ENCODE assay signal across 26 cellular contexts in the genomic region with DNA sequence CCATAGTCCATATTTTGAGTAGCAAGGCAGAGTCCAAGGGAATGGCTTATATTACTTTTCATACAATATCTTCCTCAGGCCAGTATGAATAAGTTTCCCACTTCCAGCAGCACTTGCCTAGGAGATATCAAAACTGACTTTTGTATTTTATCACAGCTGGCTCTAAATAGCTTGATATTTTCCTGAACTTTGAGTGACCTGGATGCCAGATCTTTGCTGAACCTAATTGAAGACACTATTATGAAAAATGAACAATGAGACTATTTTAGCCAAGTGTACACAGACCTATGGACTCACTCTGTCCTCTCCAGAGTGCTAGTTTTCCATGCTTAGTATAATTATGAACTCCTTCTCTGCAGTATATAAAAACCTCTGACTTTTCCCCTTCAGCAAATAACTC.
"Had no signal": no experiment of that assay in that cellular context is flagged by ENCODE, and none has a peak within 500 bp of the region (broad histone marks: within the 10 kb centered on the region; RNA-seq: fewer than 3 reads in every experiment).

No MANE protein-coding gene starts in this region.

- DNase-seq: activated B cell treated with CpG ODN at 0.5 μM for 24 hours; activated CD8-positive, alpha-beta memory T cell treated with anti-CD3 and anti-CD28 coated beads, Interleukin-2, amount 10 ng/mL, durations not matched to agents 7 days and 5 days; activated CD8-positive, alpha-beta T cell treated with anti-CD3 and anti-CD28 coated beads, Interleukin-2, amount 10 ng/mL, durations not matched to agents 7 days and 5 days; activated effector memory CD4-positive, alpha-beta T cell treated with Interleukin-2 at 50 U/mL for 16 hours; activated naive CD4-positive, alpha-beta T cell treated with Interleukin-2 at 50 U/mL for 16 hours; anterior cingulate cortex; effector CD8-positive, alpha-beta T cell; head of caudate nucleus; kidney glomerular epithelial cell; naive thymus-derived CD8-positive, alpha-beta T cell; nucleus accumbens; posterior cingulate gyrus; stimulated activated CD4-positive, alpha-beta T cell treated with anti-CD3 and anti-CD28 coated beads, Interleukin-4, amount 100 ng/mL, for 24 hours; substantia nigra; T-helper 2 cell; uterus had no signal

- H3K9me3 Mint-ChIP-seq: activated B cell treated with CpG ODN at 0.5 μM for 24 hours; naive thymus-derived CD8-positive, alpha-beta T cell; stimulated activated effector memory CD8-positive, alpha-beta T cell treated with anti-CD3 and anti-CD28 coated beads, Interleukin-12 subunit alpha, Interleukin-12 subunit beta, amount 100 ng/mL, for 72 hours; type B pancreatic cell had no signal

- H3K36me3 Mint-ChIP-seq: naive thymus-derived CD8-positive, alpha-beta T cell; stimulated activated effector memory CD8-positive, alpha-beta T cell treated with anti-CD3 and anti-CD28 coated beads, Interleukin-12 subunit alpha, Interleukin-12 subunit beta, amount 100 ng/mL, for 72 hours; type B pancreatic cell had no signal

- H3K4me1 Mint-ChIP-seq: activated B cell treated with CpG ODN at 0.5 μM for 24 hours, neural crest cell had no signal

- H3K4me3 Mint-ChIP-seq: activated B cell treated with CpG ODN at 0.5 μM for 24 hours; activated CD8-positive, alpha-beta memory T cell treated with anti-CD3 and anti-CD28 coated beads, Interleukin-2, amount 10 ng/mL, durations not matched to agents 7 days and 5 days; activated CD8-positive, alpha-beta T cell treated with anti-CD3 and anti-CD28 coated beads, Interleukin-2, amount 10 ng/mL, durations not matched to agents 7 days and 5 days; activated naive CD8-positive, alpha-beta T cell; naive thymus-derived CD8-positive, alpha-beta T cell; neural crest cell; stimulated activated effector memory CD8-positive, alpha-beta T cell treated with anti-CD3 and anti-CD28 coated beads, Interleukin-12 subunit alpha, Interleukin-12 subunit beta, amount 100 ng/mL, for 72 hours; stimulated activated naive CD8-positive, alpha-beta T cell treated with anti-CD3 and anti-CD28 coated beads, Interleukin-15, Interleukin-2, amounts not matched to agents 100 ng/mL and 50 ng/mL, for 24 hours; type B pancreatic cell had no signal

- H3K27me3 Mint-ChIP-seq: activated B cell treated with CpG ODN at 0.5 μM for 24 hours; activated CD8-positive, alpha-beta memory T cell treated with anti-CD3 and anti-CD28 coated beads, Interleukin-2, amount 10 ng/mL, durations not matched to agents 7 days and 5 days; activated naive CD8-positive, alpha-beta T cell; naive thymus-derived CD8-positive, alpha-beta T cell; stimulated activated naive CD8-positive, alpha-beta T cell treated with anti-CD3 and anti-CD28 coated beads, Interleukin-15, Interleukin-2, amounts not matched to agents 100 ng/mL and 50 ng/mL, for 24 hours; type B pancreatic cell had no signal

- H3K27ac Mint-ChIP-seq: activated B cell treated with CpG ODN at 0.5 μM for 24 hours; activated CD8-positive, alpha-beta memory T cell treated with anti-CD3 and anti-CD28 coated beads, Interleukin-2, amount 10 ng/mL, durations not matched to agents 7 days and 5 days; activated CD8-positive, alpha-beta T cell treated with anti-CD3 and anti-CD28 coated beads, Interleukin-2, amount 10 ng/mL, durations not matched to agents 7 days and 5 days; activated naive CD8-positive, alpha-beta T cell; naive thymus-derived CD8-positive, alpha-beta T cell; stimulated activated effector memory CD8-positive, alpha-beta T cell treated with anti-CD3 and anti-CD28 coated beads, Interleukin-12 subunit alpha, Interleukin-12 subunit beta, amount 100 ng/mL, for 72 hours; stimulated activated naive CD8-positive, alpha-beta T cell treated with anti-CD3 and anti-CD28 coated beads, Interleukin-15, Interleukin-2, amounts not matched to agents 100 ng/mL and 50 ng/mL, for 24 hours; type B pancreatic cell had no signal

- H3K4me3 ChIP-seq: skin epidermis, uterus had no signal

- H3K27ac ChIP-seq: skin epidermis, uterus had no signal

- H3K36me3 ChIP-seq: uterus had no signal

- ATAC-seq: activated CD8-positive, alpha-beta memory T cell treated with anti-CD3 and anti-CD28 coated beads, Interleukin-2, amount 10 ng/mL, durations not matched to agents 7 days and 5 days; activated CD8-positive, alpha-beta T cell treated with anti-CD3 and anti-CD28 coated beads, Interleukin-2, amount 10 ng/mL, durations not matched to agents 7 days and 5 days; naive thymus-derived CD8-positive, alpha-beta T cell; sciatic nerve; stimulated activated effector memory CD8-positive, alpha-beta T cell treated with anti-CD3 and anti-CD28 coated beads, Interleukin-12 subunit alpha, Interleukin-12 subunit beta, amount 100 ng/mL, for 72 hours had no signal

- H3K9me3 ChIP-seq: uterus had no signal

- H3K4me1 ChIP-seq: uterus had no signal

- FAIRE-seq: bronchial epithelial cell, colon, endometrium had no signal

- H3K27me3 ChIP-seq: uterus had no signal
